In the genomic region with DNA sequence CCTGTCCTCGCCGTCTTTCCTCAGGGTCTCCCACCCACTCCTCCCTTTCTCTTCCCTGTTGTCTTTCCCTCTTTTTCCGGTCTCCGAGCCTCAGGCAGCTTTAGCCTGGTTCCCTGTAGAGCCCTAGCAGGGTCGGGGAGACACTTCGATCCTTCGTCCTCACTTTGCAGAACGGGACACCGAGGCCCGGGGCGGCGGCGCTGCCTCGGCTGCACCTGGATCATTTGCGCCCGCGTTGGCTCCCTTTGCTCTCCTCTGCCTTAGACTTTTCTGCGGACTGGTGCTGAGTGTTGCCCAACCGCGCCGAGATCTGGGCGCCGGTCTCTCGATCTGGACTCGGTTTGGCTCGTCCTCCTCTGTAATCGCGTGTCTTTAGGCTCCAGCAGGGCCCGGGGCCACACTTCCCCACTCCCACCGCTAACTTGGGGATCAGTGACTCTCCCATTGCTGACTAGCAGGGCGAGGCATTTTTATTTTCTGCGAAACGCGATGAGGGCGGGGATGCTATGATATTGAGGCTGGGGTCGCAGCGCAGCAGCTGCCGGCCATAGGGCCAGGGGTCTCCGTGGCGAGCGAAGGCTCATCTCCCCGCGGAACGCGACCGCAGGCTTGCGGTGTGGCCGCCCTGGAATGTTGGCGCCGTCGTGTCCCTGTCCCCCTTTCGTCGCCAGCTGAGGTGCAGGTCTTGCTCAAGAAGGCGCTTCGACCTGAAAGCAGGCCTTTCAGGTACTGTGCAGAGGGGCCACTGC, we compare ENCODE assay signal across 8 cellular contexts. TPM values are rescaled to one million over a fixed set of nuclear protein-coding genes. Genes with fewer than 3 reads are reported as not detected.
DNase-seq lines count a peak whose midpoint lies in the region; ATAC-seq, FAIRE-seq and TF ChIP-seq lines count a peak whose summit lies in the region.

No MANE protein-coding gene starts in this region.

- H3K4me3 ChIP-seq in keratinocyte (ENCODE audit: control insufficient read depth in 2 of 3, extremely low read depth in 1 of 3, insufficient read depth in 2 of 3, low read depth in 1 of 3, low read length in 3 of 3) (peak overlapping the region in 2 of 3 experiments; percentile 71 to 96), transverse colon (peak overlapping the region in 3 of 4 donors; percentile 65 to 82 (median 72)), WERI-Rb-1 (ENCODE audit: low read depth, low read length) (no peak overlapping the region)

- peaks cover 12% of the 10 kb centered on the region for H3K4me1 Mint-ChIP-seq in activated T-cell treated with anti-CD3 and anti-CD28 coated beads, Interleukin-2, amount 50 U/mL, for 24 hours (ENCODE audit: low read depth)
- peaks cover 10% of the 10 kb centered on the region for H3K4me1 Mint-ChIP-seq in activated naive CD8-positive, alpha-beta T cell treated with anti-CD3 and anti-CD28 coated beads for 36 hours

- in situ Hi-C loops in transverse colon (cut with MboI; ENCODE audit: low pct_ligation_motif_present in 1 of 4, low pct_unique_long_range_greater_than_20kb in 1 of 4, low sequenced_read_pairs in 3 of 4): no loop called here

- peaks cover 2% of the 10 kb centered on the region for H3K9me1 ChIP-seq in keratinocyte (ENCODE audit: control insufficient read depth, extremely low read depth, insufficient read depth, low read length)

- TF ChIP-seq CTCF in keratinocyte (optimal IDR thresholded peaks at IDR 0.05 in 1 of 3, IDR thresholded peaks at IDR 0.05 in 1 of 3, conservative IDR thresholded peaks at IDR 0.05 in 1 of 3; ENCODE audit: extremely low read depth in 1 of 3, insufficient read depth in 2 of 3, low read length in 3 of 3) (no peak), transverse colon (IDR thresholded peaks at IDR 0.05) (no peak), WERI-Rb-1 (IDR thresholded peaks at IDR 0.05; ENCODE audit: low read depth, low read length) (no peak)

- H3K9me3 Mint-ChIP-seq in activated T-cell treated with anti-CD3 and anti-CD28 coated beads, Interleukin-2, amount 50 U/mL, for 24 hours: no peaks in the 10 kb centered on the region
- H3K9me3 Mint-ChIP-seq in activated naive CD8-positive, alpha-beta T cell treated with anti-CD3 and anti-CD28 coated beads for 36 hours: no peaks in the 10 kb centered on the region

- H3K4me3 Mint-ChIP-seq in activated T-cell treated with anti-CD3 and anti-CD28 coated beads, Interleukin-2, amount 50 U/mL, for 24 hours: peak overlapping the region; percentile 84
- peak overlapping the region; percentile 89 for H3K4me3 Mint-ChIP-seq in activated naive CD8-positive, alpha-beta T cell treated with anti-CD3 and anti-CD28 coated beads for 36 hours

- FAIRE-seq in keratinocyte (lab: Jason Lieb, UNC): no peak

- no peak for TF ChIP-seq POLR2A in transverse colon (IDR thresholded peaks at IDR 0.05)

- no peak for ATAC-seq in GM21717 (IDR thresholded peaks at IDR 0.05; ENCODE audit: unreplicated experiment)

- intact Hi-C loops in transverse colon (cut with DNase I; ENCODE audit: low total_unique reads): no loop called here

- peak overlapping the region; percentile 7 for H3K27ac ChIP-seq in keratinocyte (ENCODE audit: control insufficient read depth, insufficient read depth, low read length)
- peak overlapping the region in 3 of 4 donors; percentile 39 to 79 (median 65) for H3K27ac ChIP-seq in transverse colon
- no peak overlapping the region for H3K27ac ChIP-seq in WERI-Rb-1

- TF ChIP-seq EP300 in transverse colon (IDR thresholded peaks at IDR 0.05; ENCODE audit: low read depth): no peak

- peaks cover 45% of the 10 kb centered on the region for H3K4me1 ChIP-seq in keratinocyte (ENCODE audit: control insufficient read depth, extremely low read depth, insufficient read depth, low read length)
- peaks cover 13 to 57% (median 34%) of the 10 kb centered on the region in 4 donors for H3K4me1 ChIP-seq in transverse colon

- H3K27me3 ChIP-seq in keratinocyte (ENCODE audit: control insufficient read depth, extremely low read depth, insufficient read depth, low read length) (no peaks in the 10 kb centered on the region), transverse colon (peaks cover 53% of the 10 kb centered on the region), WERI-Rb-1 (ENCODE audit: insufficient read depth, low read depth, severe bottlenecking) (no peaks in the 10 kb centered on the region)

- H4K20me1 ChIP-seq in keratinocyte (ENCODE audit: control insufficient read depth, extremely low read depth, insufficient read depth, low read length): no peaks in the 10 kb centered on the region

- H3K9me3 ChIP-seq in keratinocyte (ENCODE audit: control insufficient read depth, low read depth, low read length): no peaks in the 10 kb centered on the region
- H3K9me3 ChIP-seq in transverse colon: no peaks in the 10 kb centered on the region
- H3K9me3 ChIP-seq in WERI-Rb-1 (ENCODE audit: severe bottlenecking): no peaks in the 10 kb centered on the region

- dilution Hi-C loops in keratinocyte (cut with MboI; ENCODE audit: extremely low pct_ligation_motif_present, low sequenced_read_pairs): no loop called here

- peaks cover 26% of the 10 kb centered on the region for H3K36me3 Mint-ChIP-seq in activated T-cell treated with anti-CD3 and anti-CD28 coated beads, Interleukin-2, amount 50 U/mL, for 24 hours (ENCODE audit: low read depth)
- H3K36me3 Mint-ChIP-seq in activated naive CD8-positive, alpha-beta T cell treated with anti-CD3 and anti-CD28 coated beads for 36 hours: peaks cover 18% of the 10 kb centered on the region

- H3K36me3 ChIP-seq in keratinocyte (ENCODE audit: control insufficient read depth in 2 of 2, extremely low read depth in 1 of 2, insufficient read depth in 2 of 2, low read length in 2 of 2): no peaks in the 10 kb centered on the region
- no peaks in the 10 kb centered on the region for H3K36me3 ChIP-seq in transverse colon
- H3K36me3 ChIP-seq in WERI-Rb-1: peaks cover under 1% of the 10 kb centered on the region; the same call in 1 of the 2 replicates

- H2AFZ ChIP-seq in keratinocyte (ENCODE audit: control insufficient read depth, low read length): peak overlapping the region; percentile 94

- no peak for DNase-seq in activated T-cell treated with anti-CD3 and anti-CD28 coated beads, Interleukin-2, amount 50 U/mL, for 24 hours
- DNase-seq in activated T-cell treated with anti-CD3 and anti-CD28 coated beads, Interleukin-2, amount 50 U/mL, for 1 hour: no peak
- DNase-seq in activated naive CD8-positive, alpha-beta T cell treated with anti-CD3 and anti-CD28 coated beads for 36 hours: peak; percentile 15
- DNase-seq in keratinocyte (ENCODE audit: low read depth, low spot score) (no peak), transverse colon (peak; percentile 16), A172 (ENCODE audit: low spot score) (no peak), WERI-Rb-1 (no peak)

- H3K27me3 Mint-ChIP-seq in activated T-cell treated with anti-CD3 and anti-CD28 coated beads, Interleukin-2, amount 50 U/mL, for 24 hours: peaks cover 67% of the 10 kb centered on the region
- peaks cover 72% of the 10 kb centered on the region for H3K27me3 Mint-ChIP-seq in activated naive CD8-positive, alpha-beta T cell treated with anti-CD3 and anti-CD28 coated beads for 36 hours

- no peaks in the 10 kb centered on the region for H3K79me2 ChIP-seq in keratinocyte (ENCODE audit: control insufficient read depth, insufficient read depth, low read length)

- H3K4me2 ChIP-seq in keratinocyte (ENCODE audit: control insufficient read depth, extremely low read depth, insufficient read depth, low read depth, low read length): peak overlapping the region; percentile 92

- peak overlapping the region; percentile 70 for H3K9ac ChIP-seq in keratinocyte (ENCODE audit: control insufficient read depth, extremely low read depth, insufficient read depth, low read length)

- 2 to 32% methylated on average over 9 to 51 of the region's 55 CpGs for WGBS in transverse colon (ENCODE audit: low coverage in 1 of 2), 2 donors

- H3K27ac Mint-ChIP-seq in activated T-cell treated with anti-CD3 and anti-CD28 coated beads, Interleukin-2, amount 50 U/mL, for 24 hours: peak overlapping the region; percentile 72
- H3K27ac Mint-ChIP-seq in activated naive CD8-positive, alpha-beta T cell treated with anti-CD3 and anti-CD28 coated beads for 36 hours: peak overlapping the region; percentile 42

RNA-seq across cellular contexts. Expression of a gene that starts 1.6 kb away (rescaled TPM):
- 10 to 100 TPM; 16.2 to 16.7 TPM for total RNA-seq in activated naive CD8-positive, alpha-beta T cell treated with anti-CD3 and anti-CD28 coated beads for 36 hours
- 0.39 to 2.4 TPM (median 2.0 TPM) in 3 replicates for polyA plus RNA-seq in keratinocyte
- 0.82 TPM for polyA plus RNA-seq in keratinocyte (2011; ENCODE audit: low read depth)
- polyA plus RNA-seq in keratinocyte (2011; cell fraction: cytosol; rRNA removed): 0.34 and 0.84 TPM in 2 replicates
- polyA plus RNA-seq in keratinocyte (2011; cell fraction: nucleus; rRNA removed): 0.85 and 1.1 TPM in 2 replicates
- polyA plus RNA-seq in keratinocyte (2012; ENCODE audit: low replicate concordance): 0.55 and 1.3 TPM in 2 replicates
- polyA minus RNA-seq in keratinocyte: 0.40 to 1.9 TPM (median 1.5 TPM) in 3 replicates
- polyA minus RNA-seq in keratinocyte (2011; cell fraction: cytosol; rRNA and poly(A)+ RNA removed): not detected
- 0.42 and 1.5 TPM in 2 replicates for polyA minus RNA-seq in keratinocyte (2011; cell fraction: nucleus; rRNA and poly(A)+ RNA removed)
- 1 to 10 TPM in 2 of 4 donors, under 1 TPM in 1, not detected in 1; 0.64 to 1.2 (median 1.2) TPM for total RNA-seq in transverse colon
- total RNA-seq in A172 (2014; rRNA removed; shearing (Covaris generic)): 6.5 and 8.2 TPM in 2 replicates

RNA-seq across cellular contexts. Expression of a gene that starts 40.6 kb away (rescaled TPM):
- not detected for total RNA-seq in activated naive CD8-positive, alpha-beta T cell treated with anti-CD3 and anti-CD28 coated beads for 36 hours
- not detected in 3 replicates for polyA plus RNA-seq in keratinocyte
- not detected for polyA plus RNA-seq in keratinocyte (2011; ENCODE audit: low read depth)
- not detected in 2 replicates for polyA plus RNA-seq in keratinocyte (2011; cell fraction: cytosol; rRNA removed)
- polyA plus RNA-seq in keratinocyte (2011; cell fraction: nucleus; rRNA removed): not detected in 2 replicates
- not detected in 2 replicates for polyA plus RNA-seq in keratinocyte (2012; ENCODE audit: low replicate concordance)
- polyA minus RNA-seq in keratinocyte: not detected in 3 replicates
- polyA minus RNA-seq in keratinocyte (2011; cell fraction: cytosol; rRNA and poly(A)+ RNA removed): not detected
- not detected in 2 replicates for polyA minus RNA-seq in keratinocyte (2011; cell fraction: nucleus; rRNA and poly(A)+ RNA removed)
- not detected for total RNA-seq in transverse colon
- total RNA-seq in A172 (2014; rRNA removed; shearing (Covaris generic)): not detected in 2 replicates

Comparison
In these comparisons a context has a peak if more than half of its experiments do, and no peak if none do; other contexts are left out.
1. DNase-seq: peak in activated naive CD8-positive, alpha-beta T cell treated with anti-CD3 and anti-CD28 coated beads for 36 hours (single experiment) and transverse colon (single experiment); none in activated T-cell treated with anti-CD3 and anti-CD28 coated beads, Interleukin-2, amount 50 U/mL, for 24 hours (single experiment), activated T-cell treated with anti-CD3 and anti-CD28 coated beads, Interleukin-2, amount 50 U/mL, for 1 hour (single experiment), keratinocyte (single experiment), A172 (single experiment) and WERI-Rb-1 (single experiment).